Comparison of ENCODE assay signal across 10 cellular contexts in the genomic region with DNA sequence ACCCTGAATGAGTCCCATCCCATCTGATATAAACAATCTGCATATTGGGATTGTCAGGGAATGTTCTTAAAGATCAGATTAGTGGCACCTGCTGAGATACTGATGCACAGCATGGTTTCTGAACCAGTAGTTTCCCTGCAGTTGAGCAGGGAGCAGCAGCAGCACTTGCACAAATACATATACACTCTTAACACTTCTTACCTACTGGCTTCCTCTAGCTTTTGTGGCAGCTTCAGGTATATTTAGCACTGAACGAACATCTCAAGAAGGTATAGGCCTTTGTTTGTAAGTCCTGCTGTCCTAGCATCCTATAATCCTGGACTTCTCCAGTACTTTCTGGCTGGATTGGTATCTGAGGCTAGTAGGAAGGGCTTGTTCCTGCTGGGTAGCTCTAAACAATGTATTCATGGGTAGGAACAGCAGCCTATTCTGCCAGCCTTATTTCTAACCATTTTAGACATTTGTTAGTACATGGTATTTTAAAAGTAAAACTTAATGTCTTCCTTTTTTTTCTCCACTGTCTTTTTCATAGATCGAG.
A peak's percentile ranks its signal among the peaks of the same experiment; 100 is the strongest.
DNase-seq lines count a peak whose midpoint lies in the region; ATAC-seq and TF ChIP-seq lines count a peak whose summit lies in the region.
"Had no signal": no experiment of that assay in that cellular context is flagged by ENCODE, and none has a peak within 500 bp of the region (broad histone marks: within the 10 kb centered on the region; RNA-seq: fewer than 3 reads in every experiment).

No MANE protein-coding gene starts in this region.

- H3K9ac ChIP-seq in duodenal mucosa (ENCODE audit: low read depth in 1 of 2, low read length in 2 of 2), result peak overlapping the region in 1 of 2 donors; percentile 54

- peaks cover 46 to 47% of the 10 kb centered on the region in 2 donors for H3K36me3 ChIP-seq in duodenal mucosa (ENCODE audit: control insufficient read depth in 1 of 2, insufficient read depth in 2 of 2, low read length in 2 of 2)

- H3K36me3 Mint-ChIP-seq in activated naive CD4-positive, alpha-beta T cell treated with anti-CD3 and anti-CD28 coated beads, Interleukin-2, amount 50 U/mL, for 24 hours, result peaks cover 64% of the 10 kb centered on the region
- peaks cover 75% of the 10 kb centered on the region for H3K36me3 Mint-ChIP-seq in stimulated activated memory B cell treated with anti-CD40 and anti-IgM and Interleukin-4, amounts not matched to agents 10 μg/mL and 1 μg/mL and 100 μg/mL, for 72 hours

- no peak for ATAC-seq in stimulated activated memory B cell treated with anti-CD40 and anti-IgM and Interleukin-4, amounts not matched to agents 10 μg/mL and 1 μg/mL and 100 μg/mL, for 72 hours
- ATAC-seq in HG03442 (IDR thresholded peaks at IDR 0.05; ENCODE audit: unreplicated experiment), result no peak

- TF ChIP-seq POLR2A in NB4 (IDR thresholded peaks at IDR 0.05; ENCODE audit: extremely low read depth, insufficient read length), result no peak

- TF ChIP-seq CTCF in NB4 (IDR thresholded peaks at IDR 0.05; ENCODE audit: low read depth, low read length), result no peak

- H3K4me1 Mint-ChIP-seq in activated naive CD4-positive, alpha-beta T cell treated with anti-CD3 and anti-CD28 coated beads, Interleukin-2, amount 50 U/mL, for 24 hours, result peaks cover 59% of the 10 kb centered on the region
- H3K4me1 Mint-ChIP-seq in stimulated activated memory B cell treated with anti-CD40 and anti-IgM and Interleukin-4, amounts not matched to agents 10 μg/mL and 1 μg/mL and 100 μg/mL, for 72 hours, result peaks cover 65% of the 10 kb centered on the region

- H3K27ac Mint-ChIP-seq in activated naive CD4-positive, alpha-beta T cell treated with anti-CD3 and anti-CD28 coated beads, Interleukin-2, amount 50 U/mL, for 24 hours, result peak overlapping the region; percentile 99
- peak overlapping the region; percentile 100 for H3K27ac Mint-ChIP-seq in stimulated activated memory B cell treated with anti-CD40 and anti-IgM and Interleukin-4, amounts not matched to agents 10 μg/mL and 1 μg/mL and 100 μg/mL, for 72 hours

- H3K9me3 ChIP-seq in duodenal mucosa (ENCODE audit: control insufficient read depth in 1 of 2, low read length in 2 of 2), result no peaks in the 10 kb centered on the region
- H3K9me3 ChIP-seq: esophagus muscularis mucosa, MG63 had no signal

- no peaks in the 10 kb centered on the region for H3K27me3 Mint-ChIP-seq in activated naive CD4-positive, alpha-beta T cell treated with anti-CD3 and anti-CD28 coated beads, Interleukin-2, amount 50 U/mL, for 24 hours
- no peaks in the 10 kb centered on the region for H3K27me3 Mint-ChIP-seq in stimulated activated memory B cell treated with anti-CD40 and anti-IgM and Interleukin-4, amounts not matched to agents 10 μg/mL and 1 μg/mL and 100 μg/mL, for 72 hours

- peak overlapping the region; percentile 1 for H3K4me3 ChIP-seq in NB4 (ENCODE audit: low read depth, low read length)
- peak overlapping the region; percentile 17 to 25 for H3K4me3 ChIP-seq in duodenal mucosa (ENCODE audit: low read depth in 1 of 2, low read length in 2 of 2)
- H3K4me3 ChIP-seq: MG63 had no signal

- H3K4me1 ChIP-seq in duodenal mucosa (ENCODE audit: control insufficient read depth in 1 of 2, insufficient read depth in 2 of 2, low read length in 2 of 2), result peaks cover 34 to 35% of the 10 kb centered on the region in 2 donors

- H3K27me3 ChIP-seq in duodenal mucosa (ENCODE audit: control insufficient read depth in 1 of 2, insufficient read depth in 2 of 2, low read length in 2 of 2), result no peaks in the 10 kb centered on the region
- H3K27me3 ChIP-seq: esophagus muscularis mucosa, MG63 had no signal

- no peaks in the 10 kb centered on the region for H3K9me3 Mint-ChIP-seq in activated naive CD4-positive, alpha-beta T cell treated with anti-CD3 and anti-CD28 coated beads, Interleukin-2, amount 50 U/mL, for 24 hours
- no peaks in the 10 kb centered on the region for H3K9me3 Mint-ChIP-seq in stimulated activated memory B cell treated with anti-CD40 and anti-IgM and Interleukin-4, amounts not matched to agents 10 μg/mL and 1 μg/mL and 100 μg/mL, for 72 hours

- H3K4me3 Mint-ChIP-seq in activated naive CD4-positive, alpha-beta T cell treated with anti-CD3 and anti-CD28 coated beads, Interleukin-2, amount 50 U/mL, for 24 hours, result peak overlapping the region; percentile 98
- H3K4me3 Mint-ChIP-seq in stimulated activated memory B cell treated with anti-CD40 and anti-IgM and Interleukin-4, amounts not matched to agents 10 μg/mL and 1 μg/mL and 100 μg/mL, for 72 hours, result peak overlapping the region; percentile 87

- H3K27ac ChIP-seq in duodenal mucosa (ENCODE audit: low read depth, low read length), result no peak overlapping the region

- DNase-seq in activated naive CD4-positive, alpha-beta T cell (lab: John Stamatoyannopoulos, UW), result no peak
- DNase-seq in NB4 (ENCODE audit: low read depth) (no peak), HPDE6-E6E7 (ENCODE audit: extremely low spot score) (no peak), DMS114 treated with DMSO at 0.1 percent for 48 hours (lab: John Stamatoyannopoulos, UW; ENCODE audit: unreplicated experiment) (no peak)
- DNase-seq: MG63 had no signal
